ENCODE assay signal across 38 cellular contexts in the genomic region with DNA sequence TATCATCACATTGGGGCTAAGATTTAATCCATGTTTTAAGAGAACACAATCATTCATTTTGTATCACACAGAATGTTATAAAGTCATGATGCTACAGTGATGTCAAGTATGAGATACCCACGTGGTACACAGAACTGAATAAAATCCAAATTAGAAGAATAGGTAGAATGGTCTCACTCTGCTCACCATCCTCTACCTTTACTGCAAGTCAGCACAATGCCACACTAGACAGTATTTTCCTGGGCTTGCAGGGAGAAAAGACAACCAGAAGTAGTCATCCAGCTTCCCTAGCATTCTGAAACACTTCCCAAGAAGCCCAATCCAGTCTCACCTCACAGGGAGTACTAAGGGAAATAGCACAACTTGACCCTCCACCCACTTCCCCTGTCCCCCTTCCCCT.
"Had no signal": no experiment of that assay in that cellular context is flagged by ENCODE, and none has a peak within 500 bp of the region (broad histone marks: within the 10 kb centered on the region; RNA-seq: fewer than 3 reads in every experiment).

No MANE protein-coding gene starts in this region.

- H3K27me3 Mint-ChIP-seq: activated CD4-positive, alpha-beta memory T cell treated with anti-CD3 and anti-CD28 coated beads, Interleukin-2, amount 10 ng/mL, durations not matched to agents 7 days and 5 days; activated CD4-positive, alpha-beta T cell treated with anti-CD3 and anti-CD28 coated beads for 36 hours; activated CD4-positive, alpha-beta T cell treated with anti-CD3 and anti-CD28 coated beads, Interleukin-2, amount 10 ng/mL, durations not matched to agents 7 days and 5 days; activated CD8-positive, alpha-beta memory T cell treated with anti-CD3 and anti-CD28 coated beads, Interleukin-2, amount 10 ng/mL, durations not matched to agents 7 days and 5 days; activated naive CD8-positive, alpha-beta T cell treated with anti-CD3 and anti-CD28 coated beads for 36 hours; activated T-cell treated with anti-CD3 and anti-CD28 coated beads, Interleukin-2, amount 50 U/mL, for 24 hours; central memory CD8-positive, alpha-beta T cell had no signal

- H3K36me3 ChIP-seq: ascending aorta, cardiac muscle cell had no signal

- H3K27ac Mint-ChIP-seq: activated CD4-positive, alpha-beta memory T cell treated with anti-CD3 and anti-CD28 coated beads, Interleukin-2, amount 10 ng/mL, durations not matched to agents 7 days and 5 days; activated CD4-positive, alpha-beta T cell treated with anti-CD3 and anti-CD28 coated beads for 36 hours; activated CD4-positive, alpha-beta T cell treated with anti-CD3 and anti-CD28 coated beads, Interleukin-2, amount 10 ng/mL, durations not matched to agents 7 days and 5 days; activated CD8-positive, alpha-beta memory T cell treated with anti-CD3 and anti-CD28 coated beads, Interleukin-2, amount 10 ng/mL, durations not matched to agents 7 days and 5 days; activated CD8-positive, alpha-beta T cell treated with anti-CD3 and anti-CD28 coated beads, Interleukin-2, amount 10 ng/mL, durations not matched to agents 7 days and 5 days; activated naive CD4-positive, alpha-beta T cell treated with anti-CD3 and anti-CD28 coated beads for 36 hours; activated naive CD4-positive, alpha-beta T cell treated with anti-CD3 and anti-CD28 coated beads, Interleukin-2, amount 50 U/mL, for 72 hours; activated naive CD8-positive, alpha-beta T cell treated with anti-CD3 and anti-CD28 coated beads for 36 hours; activated T-cell treated with anti-CD3 and anti-CD28 coated beads, Interleukin-2, amount 50 U/mL, for 24 hours; activated T-helper 2 cell treated with anti-CD3 and anti-CD28 coated beads, Interferon-gamma antibody, Interleukin-2, Interleukin-4, amounts not matched to agents 10 μg/mL and 5 μg/mL and 100 μg/mL, durations not matched to agents 14 hours and 24 hours and 36 hours; brain; T-helper 1 cell treated with Interleukin-12 subunit alpha and Interleukin-12 subunit beta and Interleukin-4 antibody, amounts not matched to agents 30 μg/mL and 1 μg/mL, for 36 hours; T-helper 2 cell treated with Interferon-gamma antibody and Interleukin-4, amounts not matched to agents 5 μg/mL and 100 μg/mL, for 36 hours had no signal

- H3K4me1 Mint-ChIP-seq: activated CD4-positive, alpha-beta memory T cell treated with anti-CD3 and anti-CD28 coated beads, Interleukin-2, amount 10 ng/mL, durations not matched to agents 7 days and 5 days; activated CD4-positive, alpha-beta T cell treated with anti-CD3 and anti-CD28 coated beads for 36 hours; activated CD4-positive, alpha-beta T cell treated with anti-CD3 and anti-CD28 coated beads, Interleukin-2, amount 10 ng/mL, durations not matched to agents 7 days and 5 days; activated CD8-positive, alpha-beta memory T cell treated with anti-CD3 and anti-CD28 coated beads, Interleukin-2, amount 10 ng/mL, durations not matched to agents 7 days and 5 days; activated naive CD8-positive, alpha-beta T cell treated with anti-CD3 and anti-CD28 coated beads for 36 hours; brain; central memory CD8-positive, alpha-beta T cell had no signal

- H3K27me3 ChIP-seq: ascending aorta, cardiac muscle cell had no signal

- H3K27ac ChIP-seq: ascending aorta, cardiac muscle cell, VCaP had no signal

- FAIRE-seq: bronchial epithelial cell, TTC549 had no signal

- H3K4me3 Mint-ChIP-seq: activated CD4-positive, alpha-beta memory T cell treated with anti-CD3 and anti-CD28 coated beads, Interleukin-2, amount 10 ng/mL, durations not matched to agents 7 days and 5 days; activated CD4-positive, alpha-beta T cell treated with anti-CD3 and anti-CD28 coated beads for 36 hours; activated CD4-positive, alpha-beta T cell treated with anti-CD3 and anti-CD28 coated beads, Interleukin-2, amount 10 ng/mL, durations not matched to agents 7 days and 5 days; activated CD8-positive, alpha-beta memory T cell treated with anti-CD3 and anti-CD28 coated beads, Interleukin-2, amount 10 ng/mL, durations not matched to agents 7 days and 5 days; activated CD8-positive, alpha-beta T cell treated with anti-CD3 and anti-CD28 coated beads, Interleukin-2, amount 10 ng/mL, durations not matched to agents 7 days and 5 days; activated naive CD4-positive, alpha-beta T cell treated with anti-CD3 and anti-CD28 coated beads for 36 hours; activated naive CD8-positive, alpha-beta T cell treated with anti-CD3 and anti-CD28 coated beads for 36 hours; activated T-cell treated with anti-CD3 and anti-CD28 coated beads, Interleukin-2, amount 50 U/mL, for 24 hours; brain; central memory CD8-positive, alpha-beta T cell; T-helper 1 cell treated with Interleukin-12 subunit alpha and Interleukin-12 subunit beta and Interleukin-4 antibody, amounts not matched to agents 30 μg/mL and 1 μg/mL, for 36 hours; T-helper 2 cell treated with Interferon-gamma antibody and Interleukin-4, amounts not matched to agents 5 μg/mL and 100 μg/mL, for 36 hours had no signal

- H3K4me3 ChIP-seq: ascending aorta, cardiac muscle cell had no signal

- H3K9me3 ChIP-seq: ascending aorta had no signal

- DNase-seq: activated CD4-positive, alpha-beta memory T cell treated with anti-CD3 and anti-CD28 coated beads, Interleukin-2, amount 10 ng/mL, durations not matched to agents 7 days and 5 days; activated CD4-positive, alpha-beta T cell treated with anti-CD3 and anti-CD28 coated beads for 1 hour; activated CD4-positive, alpha-beta T cell treated with anti-CD3 and anti-CD28 coated beads for 36 hours; activated CD4-positive, alpha-beta T cell treated with anti-CD3 and anti-CD28 coated beads for 48 hours; activated CD4-positive, alpha-beta T cell treated with anti-CD3 and anti-CD28 coated beads, Interleukin-2, amount 10 ng/mL, durations not matched to agents 7 days and 5 days; activated CD4-positive, alpha-beta T cell treated with anti-CD3 and anti-CD28 coated beads, Interleukin-2, amount 50 U/mL, for 48 hours; activated CD4-positive, CD25-positive, alpha-beta regulatory T cell; activated CD8-positive, alpha-beta memory T cell treated with anti-CD3 and anti-CD28 coated beads for 24 hours; activated CD8-positive, alpha-beta memory T cell treated with anti-CD3 and anti-CD28 coated beads, Interleukin-2, amount 10 ng/mL, durations not matched to agents 7 days and 5 days; activated CD8-positive, alpha-beta memory T cell treated with anti-CD3 and anti-CD28 coated beads, Interleukin-2, amount 50 U/mL, for 48 hours; activated CD8-positive, alpha-beta T cell treated with anti-CD3 and anti-CD28 coated beads, Interleukin-2, amount 10 ng/mL, durations not matched to agents 7 days and 5 days; activated effector memory CD4-positive, alpha-beta T cell treated with anti-CD3 and anti-CD28 coated beads, Interleukin-2, amount 50 U/mL, for 16 hours; activated gamma-delta T cell treated with Interleukin-2 at 50 U/mL for 16 hours; activated naive CD4-positive, alpha-beta T cell; activated naive CD4-positive, alpha-beta T cell treated with anti-CD3 and anti-CD28 coated beads for 36 hours; activated naive CD4-positive, alpha-beta T cell treated with anti-CD3 and anti-CD28 coated beads, Interleukin-2, amount 50 U/mL, for 16 hours; activated naive CD8-positive, alpha-beta T cell treated with anti-CD3 and anti-CD28 coated beads for 36 hours; activated T-cell treated with anti-CD3 and anti-CD28 coated beads, Interleukin-2, amount 50 U/mL, for 24 hours; activated T-cell treated with anti-CD3 and anti-CD28 coated beads, Interleukin-2, amount 50 U/mL, for 48 hours; amygdala; anterior cingulate cortex; caudate nucleus; cerebellar nuclear complex; T-helper 1 cell; T-helper 2 cell; T-helper 9 cell had no signal

- H3K4me1 ChIP-seq: ascending aorta had no signal

- ATAC-seq: activated CD4-positive, alpha-beta T cell treated with anti-CD3 and anti-CD28 coated beads for 36 hours; activated CD4-positive, CD25-positive, alpha-beta regulatory T cell treated with anti-CD3 and anti-CD28 coated beads, Interleukin-2, amount 50 U/mL, for 24 hours; activated CD8-positive, alpha-beta memory T cell treated with anti-CD3 and anti-CD28 coated beads, Interleukin-2, amount 10 ng/mL, durations not matched to agents 7 days and 5 days; activated CD8-positive, alpha-beta T cell treated with anti-CD3 and anti-CD28 coated beads, Interleukin-2, amount 10 ng/mL, durations not matched to agents 7 days and 5 days; activated naive CD4-positive, alpha-beta T cell treated with anti-CD3 and anti-CD28 coated beads, Interleukin-2, amount 50 U/mL, for 72 hours had no signal

- H3K36me3 Mint-ChIP-seq: activated CD8-positive, alpha-beta memory T cell treated with anti-CD3 and anti-CD28 coated beads, Interleukin-2, amount 10 ng/mL, durations not matched to agents 7 days and 5 days; activated naive CD8-positive, alpha-beta T cell treated with anti-CD3 and anti-CD28 coated beads for 36 hours; brain had no signal
